26 cellular contexts compared by ENCODE assay signal in genomic region chr14:63513756-63514155, GRCh38. TPM values are rescaled to one million over a fixed set of nuclear protein-coding genes. Genes with fewer than 3 reads are reported as not detected.
DNase-seq lines count a peak whose midpoint lies in the region; ATAC-seq, FAIRE-seq and TF ChIP-seq lines count a peak whose summit lies in the region.
"Had no signal": no experiment of that assay in that cellular context is flagged by ENCODE, and none has a peak within 500 bp of the region (broad histone marks: within the 10 kb centered on the region; RNA-seq: fewer than 3 reads in every experiment).

No MANE protein-coding gene starts in this region.

- peak overlapping the region; percentile 24 for H4K8ac ChIP-seq in mesenchymal stem cell (ENCODE audit: low read length)

- H3K27me3 ChIP-seq in CD8-positive, alpha-beta memory T cell (ENCODE audit: insufficient read depth, low read length, poor library complexity, severe bottlenecking), result no peaks in the 10 kb centered on the region
- no peaks in the 10 kb centered on the region for H3K27me3 ChIP-seq in mesenchymal stem cell (ENCODE audit: control insufficient read depth in 1 of 2, insufficient read depth in 1 of 2, low read length in 2 of 2)
- H3K27me3 ChIP-seq: ascending aorta, heart left ventricle, neutrophil, suprapubic skin, uterus had no signal

- H3K4me3 Mint-ChIP-seq in CD8-positive, alpha-beta memory T cell, result peak overlapping the region in 1 of 7 donors; percentile 12
- H3K4me3 Mint-ChIP-seq: activated naive CD8-positive, alpha-beta T cell; stimulated activated effector memory CD8-positive, alpha-beta T cell treated with anti-CD3 and anti-CD28 coated beads, Interleukin-12 subunit alpha, Interleukin-12 subunit beta, amount 100 ng/mL, for 72 hours had no signal

- H3K4me2 ChIP-seq in mesenchymal stem cell (ENCODE audit: low read length, poor library complexity, severe bottlenecking), result no peak overlapping the region

- no peak overlapping the region for H3K14ac ChIP-seq in mesenchymal stem cell (ENCODE audit: low read length in 2 of 2)

- H2AK5ac ChIP-seq in mesenchymal stem cell (ENCODE audit: low read length, severe bottlenecking), result no peak overlapping the region

- no peaks in the 10 kb centered on the region for H3K36me3 ChIP-seq in CD8-positive, alpha-beta memory T cell (ENCODE audit: insufficient read depth, low read length)
- peaks cover 0 to 6% of the 10 kb centered on the region in 2 experiments for H3K36me3 ChIP-seq in mesenchymal stem cell (ENCODE audit: control insufficient read depth in 1 of 2, insufficient read depth in 2 of 2, low read depth in 1 of 2, low read length in 2 of 2)
- H3K36me3 ChIP-seq: ascending aorta, neutrophil, prostate gland, suprapubic skin, uterus had no signal

- no peak for DNase-seq in CD8-positive, alpha-beta memory T cell
- DNase-seq in HTR-8/SVneo (ENCODE audit: insufficient read length, low spot score) (no peak), mesenchymal stem cell (no peak)
- DNase-seq: activated CD4-positive, alpha-beta T cell treated with anti-CD3 and anti-CD28 coated beads for 48 hours; CD4-positive, CD25-positive, alpha-beta regulatory T cell; central memory CD4-positive, alpha-beta T cell; DMS53; heart left ventricle; NCI-H1105 treated with DMSO at 0.1 percent for 48 hours; NCI-H526; OCI-M1; uterus had no signal

- no peaks in the 10 kb centered on the region for H3K9me3 Mint-ChIP-seq in CD8-positive, alpha-beta memory T cell
- H3K9me3 Mint-ChIP-seq: stimulated activated effector memory CD8-positive, alpha-beta T cell treated with anti-CD3 and anti-CD28 coated beads, Interleukin-12 subunit alpha, Interleukin-12 subunit beta, amount 100 ng/mL, for 72 hours had no signal

- H3K27ac ChIP-seq in CD8-positive, alpha-beta memory T cell (ENCODE audit: low read depth, low read length), result no peak overlapping the region
- peak overlapping the region; percentile 67 for H3K27ac ChIP-seq in VCaP
- no peak overlapping the region for H3K27ac ChIP-seq in mesenchymal stem cell (ENCODE audit: low read length, poor library complexity, severe bottlenecking)
- H3K27ac ChIP-seq: ascending aorta, heart left ventricle, neutrophil, prostate gland, suprapubic skin, uterus had no signal

- peak overlapping the region in 7 of 8 donors; percentile 11 to 72 (median 60) for H3K27ac Mint-ChIP-seq in CD8-positive, alpha-beta memory T cell
- H3K27ac Mint-ChIP-seq: stimulated activated effector memory CD8-positive, alpha-beta T cell treated with anti-CD3 and anti-CD28 coated beads, Interleukin-12 subunit alpha, Interleukin-12 subunit beta, amount 100 ng/mL, for 72 hours had no signal

- no peak for ATAC-seq in GM19023 (IDR thresholded peaks at IDR 0.05; ENCODE audit: unreplicated experiment)
- no peak for ATAC-seq in GM18873 (IDR thresholded peaks at IDR 0.05; ENCODE audit: low FRiP score, unreplicated experiment)
- ATAC-seq in HG03039 (IDR thresholded peaks at IDR 0.05; ENCODE audit: unreplicated experiment), result no peak
- ATAC-seq: left lobe of liver; Right ventricle myocardium inferior; stimulated activated effector memory CD8-positive, alpha-beta T cell treated with anti-CD3 and anti-CD28 coated beads, Interleukin-12 subunit alpha, Interleukin-12 subunit beta, amount 100 ng/mL, for 72 hours had no signal

- no peak overlapping the region for H3K18ac ChIP-seq in mesenchymal stem cell (ENCODE audit: low read depth in 1 of 2, low read length in 2 of 2)

- H3K9ac ChIP-seq in mesenchymal stem cell (ENCODE audit: low read length), result no peak overlapping the region

- no peak for TF ChIP-seq CTCF in VCaP (conservative IDR thresholded peaks at IDR 0.05)

- H3K27me3 Mint-ChIP-seq in CD8-positive, alpha-beta memory T cell, result no peaks in the 10 kb centered on the region
- H3K27me3 Mint-ChIP-seq: activated naive CD8-positive, alpha-beta T cell; CD4-positive, CD25-positive, alpha-beta regulatory T cell had no signal

- CTCF ChIA-PET in CD8-positive, alpha-beta memory T cell (lab: Charles Lee), result interaction anchor here (1.3 kb wide), 1 partner anchor 20 kb away, joined by 3 read pairs; no protein-coding TSS in a partner anchor

- H4K91ac ChIP-seq in mesenchymal stem cell (ENCODE audit: low read length), result no peak overlapping the region

- H2AFZ ChIP-seq in mesenchymal stem cell (ENCODE audit: low read depth, low read length), result no peak overlapping the region

- no peak overlapping the region for H2BK15ac ChIP-seq in mesenchymal stem cell (ENCODE audit: low read depth, poor library complexity, severe bottlenecking)

- FAIRE-seq in HTR-8/SVneo (lab: Jason Lieb, UNC), result peak; percentile 91
- FAIRE-seq: GM12891, H1 had no signal

- POLR2A ChIA-PET in CD8-positive, alpha-beta memory T cell (lab: Charles Lee), result no interaction called here

- H3K4ac ChIP-seq in mesenchymal stem cell (ENCODE audit: low read depth in 1 of 2, low read length in 2 of 2), result no peak overlapping the region

- peaks cover 0 to 4% (median 0%) of the 10 kb centered on the region in 3 donors for H3K36me3 Mint-ChIP-seq in CD8-positive, alpha-beta memory T cell

- H3K4me1 Mint-ChIP-seq in CD8-positive, alpha-beta memory T cell, result peaks cover 62 to 79% (median 70%) of the 10 kb centered on the region in 3 donors

- peaks cover 44% of the 10 kb centered on the region for H3K4me1 ChIP-seq in CD8-positive, alpha-beta memory T cell (ENCODE audit: insufficient read depth, low read length)
- peaks cover 6% of the 10 kb centered on the region for H3K4me1 ChIP-seq in mesenchymal stem cell (ENCODE audit: control insufficient read depth, insufficient read depth, low read depth, low read length)
- H3K4me1 ChIP-seq: prostate gland, uterus had no signal

- H2BK12ac ChIP-seq in mesenchymal stem cell (ENCODE audit: low read length in 2 of 2), result peak overlapping the region in 1 of 2 experiments; percentile 15

- H3K4me3 ChIP-seq in CD8-positive, alpha-beta memory T cell (ENCODE audit: low read length), result no peak overlapping the region
- no peak overlapping the region for H3K4me3 ChIP-seq in mesenchymal stem cell (ENCODE audit: insufficient read depth in 1 of 2, low read depth in 1 of 2, low read length in 2 of 2)
- H3K4me3 ChIP-seq: ascending aorta, heart left ventricle, prostate gland, suprapubic skin, uterus had no signal

- peaks cover 7% of the 10 kb centered on the region for H3K79me1 ChIP-seq in mesenchymal stem cell (replicated peaks; ENCODE audit: low read length, poor library complexity, severe bottlenecking)

- no peak overlapping the region for H2BK120ac ChIP-seq in mesenchymal stem cell (ENCODE audit: low read depth, low read length)

- H3K23ac ChIP-seq in mesenchymal stem cell (ENCODE audit: low read length in 2 of 2), result no peak overlapping the region

- WGBS in mesenchymal stem cell, result 80% methylated on average over 4 of the region's 4 CpGs

- H3K9me3 ChIP-seq in CD8-positive, alpha-beta memory T cell (ENCODE audit: low read length), result no peaks in the 10 kb centered on the region
- H3K9me3 ChIP-seq in mesenchymal stem cell (ENCODE audit: control insufficient read depth, low read length), result no peaks in the 10 kb centered on the region
- H3K9me3 ChIP-seq: ascending aorta, heart left ventricle, neutrophil, prostate gland, suprapubic skin, uterus had no signal

- no peak overlapping the region for H2BK5ac ChIP-seq in mesenchymal stem cell (ENCODE audit: low read depth, low read length, poor library complexity, severe bottlenecking)

RNA-seq across cellular contexts. Expression of gene PPP2R5E, which starts 29.4 kb away (rescaled TPM):
- total RNA-seq in CD8-positive, alpha-beta memory T cell, result 10 to 100 TPM; 55.0 to 56.5 TPM
- polyA plus RNA-seq in CD8-positive, alpha-beta memory T cell, result 39.3 TPM
- 26.6 TPM for polyA plus RNA-seq in mesenchymal stem cell (2013, experiment 1 of 2)
- polyA plus RNA-seq in mesenchymal stem cell (2013, experiment 2 of 2), result 27.2 TPM
